8 cellular contexts compared by ENCODE assay signal in genomic region chr3:12839156-12839555, GRCh38. TPM values are rescaled to one million over a fixed set of nuclear protein-coding genes. Genes with fewer than 3 reads are reported as not detected.
DNase-seq lines count a peak whose midpoint lies in the region; ATAC-seq, FAIRE-seq and TF ChIP-seq lines count a peak whose summit lies in the region.
"Not testable (repeated sequence)": the region's sequence is repeated elsewhere in the genome, so short reads cannot be mapped to it uniquely, and the experiment has no call there.

No MANE protein-coding gene starts in this region.

- H4K8ac ChIP-seq in trophoblast cell (ENCODE audit: low read depth, low read length) = not testable (repeated sequence)

- 0 out of 2 replicates have a peak overlapping the region, but pooled peaks have one; percentile 98 for H3K9ac ChIP-seq in HepG2 (ENCODE audit: insufficient read depth, low read depth, low read length)
- H3K9ac ChIP-seq in trophoblast cell (ENCODE audit: low read length) = not testable (repeated sequence)

- H3K79me2 ChIP-seq in ACC112 (ENCODE audit: control insufficient read depth, insufficient read depth, low read length, unreplicated experiment) (peaks cover 60% of the 10 kb centered on the region), HepG2 (ENCODE audit: insufficient read depth, low read length) (peaks cover 41% of the 10 kb centered on the region), trophoblast cell (ENCODE audit: control insufficient read depth, insufficient read depth, low read length, poor library complexity) (peaks cover 15% of the 10 kb centered on the region)

- H3K18ac ChIP-seq in trophoblast cell (ENCODE audit: low read length) = not testable (repeated sequence)

- H3K27me3 Mint-ChIP-seq in T-helper 1 cell treated with Interleukin-12 subunit alpha and Interleukin-12 subunit beta and Interleukin-4 antibody, amounts not matched to agents 30 μg/mL and 1 μg/mL, for 36 hours (ENCODE audit: low read depth); activated naive CD4-positive, alpha-beta T cell treated with anti-CD3 and anti-CD28 coated beads for 36 hours (ENCODE audit: low read depth): not testable (repeated sequence)

- not testable (repeated sequence) for BruUV-seq in HepG2 (replicated peaks; lab: Mats Ljungman, UMichigan)

- not testable (repeated sequence) for TF ChIP-seq POLR2A in HepG2 (IDR thresholded peaks at IDR 0.05; ENCODE audit: insufficient read depth in 1 of 2, low read depth in 2 of 2, low read length in 2 of 2)

- intact Hi-C loops in activated naive CD4-positive, alpha-beta T cell treated with anti-CD3 and anti-CD28 coated beads for 36 hours (cut with micrococcal nuclease); HepG2 (cut with micrococcal nuclease; ENCODE audit: unreplicated experiment): not testable (repeated sequence)

- not testable (repeated sequence) for TF ChIP-seq RAD21 in HepG2 (CRISPR knock-in tag; IDR thresholded peaks at IDR 0.05)

- H2BK12ac ChIP-seq in trophoblast cell (ENCODE audit: low read length) = not testable (repeated sequence)

- H3K4me3 Mint-ChIP-seq in T-helper 1 cell treated with Interleukin-12 subunit alpha and Interleukin-12 subunit beta and Interleukin-4 antibody, amounts not matched to agents 30 μg/mL and 1 μg/mL, for 36 hours = peak overlapping the region; percentile 98
- peak overlapping the region; percentile 96 for H3K4me3 Mint-ChIP-seq in activated naive CD4-positive, alpha-beta T cell treated with anti-CD3 and anti-CD28 coated beads for 36 hours

- not testable (repeated sequence) for H2BK120ac ChIP-seq in trophoblast cell (ENCODE audit: insufficient read depth, low read length, poor library complexity)

- H4K12ac ChIP-seq in trophoblast cell (ENCODE audit: low read depth, low read length) = not testable (repeated sequence)

- FAIRE-seq in HepG2 (lab: Jason Lieb, UNC) = not testable (repeated sequence)

- H3K4me1 ChIP-seq in ACC112 (ENCODE audit: control insufficient read depth, insufficient read depth, low read length, unreplicated experiment) (peaks cover 37% of the 10 kb centered on the region), HepG2 (ENCODE audit: insufficient read depth, low read length) (peaks cover 51% of the 10 kb centered on the region)
- H3K4me1 ChIP-seq in trophoblast cell (ENCODE audit: control insufficient read depth in 1 of 2, insufficient read depth in 2 of 2, low read length in 2 of 2) = not testable (repeated sequence)

- H3K4ac ChIP-seq in trophoblast cell (ENCODE audit: low read depth, low read length) = peak overlapping the region; percentile 57

- WGBS in HepG2 (ENCODE audit: low lambda C conversion rate) = 95% methylated on average over 6 of the region's 6 CpGs
- WGBS in trophoblast cell (ENCODE audit: extremely low coverage, insufficient coverage, insufficient read length) = no CpG with 5 or more reads among the region's 6 CpGs

- H3K9me3 ChIP-seq in HepG2 (ENCODE audit: low read length); trophoblast cell (ENCODE audit: insufficient read depth, low read depth, low read length): not testable (repeated sequence)

- not testable (repeated sequence) for DNase-seq in GM12865 (ENCODE audit: low read depth); LNCaP clone FGC (ENCODE audit: low read depth); activated naive CD4-positive, alpha-beta T cell treated with anti-CD3 and anti-CD28 coated beads for 36 hours; coronary artery (ENCODE audit: low spot score); HepG2 (ENCODE audit: low spot score); trophoblast cell

- H3K36me3 Mint-ChIP-seq in T-helper 1 cell treated with Interleukin-12 subunit alpha and Interleukin-12 subunit beta and Interleukin-4 antibody, amounts not matched to agents 30 μg/mL and 1 μg/mL, for 36 hours (ENCODE audit: low read depth) = peaks cover 59% of the 10 kb centered on the region
- peaks cover 65% of the 10 kb centered on the region for H3K36me3 Mint-ChIP-seq in activated naive CD4-positive, alpha-beta T cell treated with anti-CD3 and anti-CD28 coated beads for 36 hours (ENCODE audit: low read depth)

- H4K20me1 ChIP-seq in HepG2 (ENCODE audit: insufficient read depth, low read length) = peaks cover 46% of the 10 kb centered on the region

- peaks cover 48% of the 10 kb centered on the region for H3K4me1 Mint-ChIP-seq in T-helper 1 cell treated with Interleukin-12 subunit alpha and Interleukin-12 subunit beta and Interleukin-4 antibody, amounts not matched to agents 30 μg/mL and 1 μg/mL, for 36 hours (ENCODE audit: low read depth)
- peaks cover 48% of the 10 kb centered on the region for H3K4me1 Mint-ChIP-seq in activated naive CD4-positive, alpha-beta T cell treated with anti-CD3 and anti-CD28 coated beads for 36 hours (ENCODE audit: low read depth)

- POLR2A ChIA-PET in HepG2 (lab: Yijun Ruan, JAX) = not testable (repeated sequence)

- H2AK5ac ChIP-seq in trophoblast cell (ENCODE audit: low read length) = not testable (repeated sequence)

- H3K4me2 ChIP-seq in HepG2 (ENCODE audit: low read depth, low read length) (peak overlapping the region; percentile 98), trophoblast cell (ENCODE audit: low read length) (peak overlapping the region; percentile 81)

- H2AFZ ChIP-seq in ACC112 (ENCODE audit: low read length, unreplicated experiment); HepG2 (ENCODE audit: low read length); trophoblast cell (ENCODE audit: insufficient read depth, low read length, poor library complexity): not testable (repeated sequence)

- not testable (repeated sequence) for H3K27ac ChIP-seq in ACC112 (ENCODE audit: low read depth, low read length); coronary artery; HepG2 (ENCODE audit: extremely low read length, insufficient read depth, low read length); trophoblast cell (ENCODE audit: low read depth, low read length)

- H3K9me3 Mint-ChIP-seq in T-helper 1 cell treated with Interleukin-12 subunit alpha and Interleukin-12 subunit beta and Interleukin-4 antibody, amounts not matched to agents 30 μg/mL and 1 μg/mL, for 36 hours; activated naive CD4-positive, alpha-beta T cell treated with anti-CD3 and anti-CD28 coated beads for 36 hours: not testable (repeated sequence)

- not testable (repeated sequence) for ATAC-seq in HepG2

- TF ChIP-seq CTCF in GM12865 (IDR thresholded peaks at IDR 0.05; ENCODE audit: insufficient read depth, low read depth, low read length, missing control alignments); LNCaP clone FGC (IDR thresholded peaks at IDR 0.05; ENCODE audit: control insufficient read depth, extremely low read depth, insufficient read depth); coronary artery (IDR thresholded peaks at IDR 0.05); HepG2 (CRISPR knock-in tag; IDR thresholded peaks at IDR 0.05): not testable (repeated sequence)

- not testable (repeated sequence) for H3K27ac Mint-ChIP-seq in T-helper 1 cell treated with Interleukin-12 subunit alpha and Interleukin-12 subunit beta and Interleukin-4 antibody, amounts not matched to agents 30 μg/mL and 1 μg/mL, for 36 hours
- peak overlapping the region; percentile 99 for H3K27ac Mint-ChIP-seq in activated naive CD4-positive, alpha-beta T cell treated with anti-CD3 and anti-CD28 coated beads for 36 hours

- not testable (repeated sequence) for H4K91ac ChIP-seq in trophoblast cell (ENCODE audit: low read depth, low read length)

- not testable (repeated sequence) for TF ChIP-seq EP300 in HepG2 (IDR thresholded peaks at IDR 0.05; ENCODE audit: low read depth in 2 of 2, low read length in 2 of 2); HepG2 (CRISPR knock-in tag; IDR thresholded peaks at IDR 0.05; ENCODE audit: borderline replicate concordance)

- not testable (repeated sequence) for H3K23ac ChIP-seq in trophoblast cell (ENCODE audit: low read length)

- CTCF ChIA-PET in activated naive CD4-positive, alpha-beta T cell treated with anti-CD3 and anti-CD28 coated beads for 36 hours (lab: Charles Lee); HepG2 (lab: Yijun Ruan, JAX; ENCODE audit: low intra/inter-chr PET ratio, low total read pairs): not testable (repeated sequence)

- H3K27me3 ChIP-seq in ACC112 (ENCODE audit: insufficient read depth, low read length); HepG2 (ENCODE audit: control insufficient read depth in 1 of 2, insufficient read depth in 2 of 2, low read length in 2 of 2); trophoblast cell (ENCODE audit: insufficient read depth, low read length): not testable (repeated sequence)

- in situ Hi-C loops in HepG2 (cut with HindIII; ENCODE audit: extremely low pct_ligation_motif_present, low pct_unique_long_range_greater_than_20kb) = not testable (repeated sequence)

- not testable (repeated sequence) for H3K14ac ChIP-seq in trophoblast cell (ENCODE audit: low read length)

- H3K4me3 ChIP-seq in ACC112 (ENCODE audit: low read depth, low read length) = peak overlapping the region; percentile 100
- H3K4me3 ChIP-seq in GM12865 (ENCODE audit: low read depth, low read length) = peak overlapping the region; percentile 87
- peak overlapping the region; percentile 99 for H3K4me3 ChIP-seq in LNCaP clone FGC (ENCODE audit: low read depth, low read length)
- peak overlapping the region; percentile 11 for H3K4me3 ChIP-seq in coronary artery
- H3K4me3 ChIP-seq in HepG2 (replicated peaks in 1 of 3; ENCODE audit: insufficient read depth in 1 of 3, low read depth in 2 of 3, low read length in 3 of 3) = peak overlapping the region in 2 of 3 experiments; percentile 1 to 3; a peak in 1 of 6 replicates
- H3K4me3 ChIP-seq in trophoblast cell (ENCODE audit: low read depth, low read length) = not testable (repeated sequence)

- H3K36me3 ChIP-seq in ACC112 (ENCODE audit: insufficient read depth, low read length) = peaks cover 67% of the 10 kb centered on the region
- H3K36me3 ChIP-seq in HepG2 (replicated peaks in 1 of 2; ENCODE audit: control insufficient read depth in 1 of 2, insufficient read depth in 2 of 2, low read length in 2 of 2) = peaks cover 22 to 61% of the 10 kb centered on the region in 2 experiments
- peaks cover 30 to 55% of the 10 kb centered on the region in 2 experiments for H3K36me3 ChIP-seq in trophoblast cell (ENCODE audit: control insufficient read depth in 1 of 2, insufficient read depth in 2 of 2, low read length in 2 of 2)

- H2BK5ac ChIP-seq in trophoblast cell (ENCODE audit: low read depth, low read length, poor library complexity) = not testable (repeated sequence)

- H3K79me1 ChIP-seq in trophoblast cell (ENCODE audit: low read length) = not testable (repeated sequence)

RNA-seq across cellular contexts. Expression of gene RPL32, which starts 2.2 kb away (rescaled TPM):
- total RNA-seq in activated naive CD4-positive, alpha-beta T cell treated with anti-CD3 and anti-CD28 coated beads for 36 hours = 1,000 to 10,000 TPM; 3,385 to 3,704 TPM
- total RNA-seq in HepG2 (2016; rRNA removed; fragmentation: Illumina TruSeq; extraction: Trizol) = 1,781 and 2,179 TPM in 2 replicates
- total RNA-seq in HepG2 (2016; cell fraction: cytosol; rRNA removed; fragmentation: Illumina TruSeq; extraction: Trizol; ENCODE audit: low read depth) = 3,269 and 3,354 TPM in 2 replicates
- 1,702 and 2,262 TPM in 2 replicates for total RNA-seq in HepG2 (2016; cell fraction: insoluble cytoplasmic fraction; rRNA removed; fragmentation: Illumina TruSeq; extraction: Trizol)
- total RNA-seq in HepG2 (2016; cell fraction: membrane; rRNA removed; fragmentation: Illumina TruSeq; extraction: Trizol) = 4,253 and 4,526 TPM in 2 replicates
- 560 and 609 TPM in 2 replicates for total RNA-seq in HepG2 (2016; cell fraction: nucleus; rRNA removed; fragmentation: Illumina TruSeq; extraction: Trizol)
- 2,268 and 2,401 TPM in 2 replicates for polyA plus RNA-seq in HepG2 (2011; rRNA removed)
- 1,778 and 1,795 TPM in 2 replicates for polyA plus RNA-seq in HepG2 (2011; cell fraction: cytosol; rRNA removed)
- 459 and 538 TPM in 2 replicates for polyA plus RNA-seq in HepG2 (2011; cell fraction: nucleus; rRNA removed)
- 2,727 and 3,505 TPM in 2 replicates for polyA plus RNA-seq in HepG2 (2012)
- polyA plus RNA-seq in HepG2 (2016; cell fraction: cytosol; fragmentation: Illumina TruSeq; extraction: Trizol; ENCODE audit: low read depth) = 4,453 and 4,819 TPM in 2 replicates
- polyA plus RNA-seq in HepG2 (2016; cell fraction: insoluble cytoplasmic fraction; fragmentation: Illumina TruSeq; extraction: Trizol; ENCODE audit: low read depth) = 2,446 and 2,535 TPM in 2 replicates
- 4,866 and 4,953 TPM in 2 replicates for polyA plus RNA-seq in HepG2 (2016; cell fraction: membrane; fragmentation: Illumina TruSeq; extraction: Trizol; ENCODE audit: low read depth)
- polyA plus RNA-seq in HepG2 (2016; cell fraction: nucleus; fragmentation: Illumina TruSeq; extraction: Trizol; ENCODE audit: insufficient read depth, low read depth) = 1,119 and 1,145 TPM in 2 replicates
- polyA minus RNA-seq in HepG2 (2011; rRNA and poly(A)+ RNA removed; ENCODE audit: low replicate concordance) = 371 and 1,174 TPM in 2 replicates
- 694 and 812 TPM in 2 replicates for polyA minus RNA-seq in HepG2 (2011; cell fraction: cytosol; rRNA and poly(A)+ RNA removed)
- 216 and 257 TPM in 2 replicates for polyA minus RNA-seq in HepG2 (2011; cell fraction: nucleus; rRNA and poly(A)+ RNA removed)
- polyA plus RNA-seq in trophoblast cell (2013) = 1,121 and 1,210 TPM in 2 replicates

RNA-seq across cellular contexts. Expression of gene CAND2, which starts 42.7 kb away (rescaled TPM):
- total RNA-seq in activated naive CD4-positive, alpha-beta T cell treated with anti-CD3 and anti-CD28 coated beads for 36 hours = 1 to 10 TPM; 2.5 to 2.7 TPM
- not detected in 2 replicates for total RNA-seq in HepG2 (2016; rRNA removed; fragmentation: Illumina TruSeq; extraction: Trizol)
- not detected in 2 replicates for total RNA-seq in HepG2 (2016; cell fraction: cytosol; rRNA removed; fragmentation: Illumina TruSeq; extraction: Trizol; ENCODE audit: low read depth)
- total RNA-seq in HepG2 (2016; cell fraction: insoluble cytoplasmic fraction; rRNA removed; fragmentation: Illumina TruSeq; extraction: Trizol) = not detected in 2 replicates
- not detected in 2 replicates for total RNA-seq in HepG2 (2016; cell fraction: membrane; rRNA removed; fragmentation: Illumina TruSeq; extraction: Trizol)
- not detected in 2 replicates for total RNA-seq in HepG2 (2016; cell fraction: nucleus; rRNA removed; fragmentation: Illumina TruSeq; extraction: Trizol)
- polyA plus RNA-seq in HepG2 (2011; rRNA removed) = 0.01 and 0.09 TPM in 2 replicates
- 0.03 TPM in 1 of 2 replicates, not detected in the other for polyA plus RNA-seq in HepG2 (2011; cell fraction: cytosol; rRNA removed)
- polyA plus RNA-seq in HepG2 (2011; cell fraction: nucleus; rRNA removed) = 0.05 and 0.12 TPM in 2 replicates
- 0.07 and 0.13 TPM in 2 replicates for polyA plus RNA-seq in HepG2 (2012)
- polyA plus RNA-seq in HepG2 (2016; cell fraction: cytosol; fragmentation: Illumina TruSeq; extraction: Trizol; ENCODE audit: low read depth) = not detected in 2 replicates
- not detected in 2 replicates for polyA plus RNA-seq in HepG2 (2016; cell fraction: insoluble cytoplasmic fraction; fragmentation: Illumina TruSeq; extraction: Trizol; ENCODE audit: low read depth)
- not detected in 2 replicates for polyA plus RNA-seq in HepG2 (2016; cell fraction: membrane; fragmentation: Illumina TruSeq; extraction: Trizol; ENCODE audit: low read depth)
- polyA plus RNA-seq in HepG2 (2016; cell fraction: nucleus; fragmentation: Illumina TruSeq; extraction: Trizol; ENCODE audit: insufficient read depth, low read depth) = not detected in 2 replicates
- 0.04 and 0.26 TPM in 2 replicates for polyA minus RNA-seq in HepG2 (2011; rRNA and poly(A)+ RNA removed; ENCODE audit: low replicate concordance)
- not detected in 2 replicates for polyA minus RNA-seq in HepG2 (2011; cell fraction: cytosol; rRNA and poly(A)+ RNA removed)
- polyA minus RNA-seq in HepG2 (2011; cell fraction: nucleus; rRNA and poly(A)+ RNA removed) = 0.12 TPM in 1 of 2 replicates, not detected in the other
- 0.29 and 0.31 TPM in 2 replicates for polyA plus RNA-seq in trophoblast cell (2013)
